Comparison of ENCODE assay signal across 8 cellular contexts in the genomic region with DNA sequence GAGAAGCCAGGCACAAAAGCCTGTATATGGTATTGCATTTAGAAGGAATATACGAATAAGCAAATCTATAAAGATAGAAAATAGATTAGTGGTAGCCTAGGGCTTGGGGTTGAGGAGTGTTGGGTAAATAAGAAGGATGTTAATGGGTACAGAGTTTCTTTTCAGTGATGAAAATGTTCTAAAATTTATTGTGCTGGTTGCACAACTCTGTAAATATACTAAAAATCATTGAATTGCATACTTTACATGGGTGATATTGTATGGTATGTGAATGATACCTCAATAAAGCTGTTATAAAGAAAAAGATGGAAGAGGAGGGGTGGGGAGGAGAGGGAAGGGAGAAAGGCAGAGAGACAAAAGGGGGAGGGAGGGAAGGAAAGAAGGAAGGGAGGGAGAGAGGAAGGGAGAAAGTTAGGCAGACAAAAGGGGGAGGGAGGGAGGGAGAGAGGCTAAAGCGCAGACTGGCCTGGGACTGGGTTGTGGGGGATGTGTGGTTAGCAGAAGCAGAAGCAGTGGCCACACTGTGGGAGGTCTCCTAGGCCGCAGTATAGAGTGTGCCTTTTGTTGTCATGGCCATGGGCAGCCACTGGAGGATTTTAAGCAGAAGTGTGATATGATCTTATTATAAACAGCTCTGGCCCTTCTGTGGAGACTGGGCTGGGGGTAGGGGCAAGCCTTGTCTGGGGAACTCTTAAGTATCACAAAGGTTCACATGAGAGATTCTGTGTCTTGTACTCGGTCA.
DNase-seq lines count a peak whose midpoint lies in the region; ATAC-seq and TF ChIP-seq lines count a peak whose summit lies in the region.

No MANE protein-coding gene starts in this region.

- H3K27ac Mint-ChIP-seq in memory B cell = peak overlapping the region; percentile 76

- no peaks in the 10 kb centered on the region for H3K9me3 ChIP-seq in Panc1 (ENCODE audit: control insufficient read depth, insufficient read depth, low read depth, low read length)

- no peaks in the 10 kb centered on the region for H3K9me3 Mint-ChIP-seq in memory B cell

- H3K36me3 Mint-ChIP-seq in memory B cell = no peaks in the 10 kb centered on the region

- no peaks in the 10 kb centered on the region for H3K36me3 ChIP-seq in Panc1 (ENCODE audit: control insufficient read depth, insufficient read depth, low read length)

- peaks cover 12% of the 10 kb centered on the region for H3K4me1 Mint-ChIP-seq in memory B cell

- CTCF ChIA-PET in Panc1 (lab: Charles Lee) = no interaction called here

- POLR2A ChIA-PET in Panc1 (lab: Charles Lee) = no interaction called here

- no TSS peak for BruUV-seq in Panc1 (replicated peaks; lab: Mats Ljungman, UMichigan)

- peak overlapping the region; percentile 60 for H3K4me3 Mint-ChIP-seq in memory B cell

- no peaks in the 10 kb centered on the region for H3K4me1 ChIP-seq in Panc1 (ENCODE audit: control insufficient read depth, insufficient read depth, low read length)

- H3K4me3 ChIP-seq in Panc1 (ENCODE audit: low read depth in 2 of 2, low read length in 2 of 2) = no peak overlapping the region

- no peaks in the 10 kb centered on the region for H3K27me3 ChIP-seq in Panc1 (ENCODE audit: control insufficient read depth, insufficient read depth, low read length)

- ATAC-seq in GM18867 (IDR thresholded peaks at IDR 0.05; ENCODE audit: unreplicated experiment) (peak; percentile 91), HG02798 (IDR thresholded peaks at IDR 0.05; ENCODE audit: poor library complexity, unreplicated experiment) (peak; percentile 83), Panc1 (peak; percentile 48; the same call in 1 of the 2 replicates), memory B cell (ENCODE audit: low read depth) (peak; percentile 99)

- intact Hi-C loops in Panc1 (cut with micrococcal nuclease; ENCODE audit: unreplicated experiment) = no loop called here

- H3K27me3 Mint-ChIP-seq in memory B cell = no peaks in the 10 kb centered on the region

- no peak overlapping the region for H3K27ac ChIP-seq in Panc1 (ENCODE audit: low read length)

- in situ Hi-C loops in Panc1 (cut with HindIII; ENCODE audit: low pct_unique_long_range_greater_than_20kb, low sequenced_read_pairs) = no loop called here

- DNase-seq in Panc1 (ENCODE audit: low read depth, low spot score) (no peak), memory B cell (ENCODE audit: low spot score in 2 of 2) (peak in 1 of 2 donors; percentile 9), NCI-H2081 treated with DMSO at 0.1 percent for 48 hours (lab: John Stamatoyannopoulos, UW) (no peak), HuH-7.5 (ENCODE audit: low spot score) (no peak)
- no peak for DNase-seq in activated CD4-positive, alpha-beta T cell treated with anti-CD3 and anti-CD28 coated beads for 48 hours
- no peak for DNase-seq in activated T-cell treated with anti-CD3 and anti-CD28 coated beads, Interleukin-2, amount 50 U/mL, for 48 hours

- no peak for TF ChIP-seq CTCF in Panc1 (IDR thresholded peaks at IDR 0.05)

Comparison
In these comparisons a context has a peak if more than half of its experiments do, and no peak if none do; other contexts are left out.
1. ATAC-seq: peak in every context shown above with its lines; median percentile 99 in memory B cell; 91 in GM18867; 83 in HG02798; 48 in Panc1.